8 cellular contexts compared by ENCODE assay signal in the genomic region with DNA sequence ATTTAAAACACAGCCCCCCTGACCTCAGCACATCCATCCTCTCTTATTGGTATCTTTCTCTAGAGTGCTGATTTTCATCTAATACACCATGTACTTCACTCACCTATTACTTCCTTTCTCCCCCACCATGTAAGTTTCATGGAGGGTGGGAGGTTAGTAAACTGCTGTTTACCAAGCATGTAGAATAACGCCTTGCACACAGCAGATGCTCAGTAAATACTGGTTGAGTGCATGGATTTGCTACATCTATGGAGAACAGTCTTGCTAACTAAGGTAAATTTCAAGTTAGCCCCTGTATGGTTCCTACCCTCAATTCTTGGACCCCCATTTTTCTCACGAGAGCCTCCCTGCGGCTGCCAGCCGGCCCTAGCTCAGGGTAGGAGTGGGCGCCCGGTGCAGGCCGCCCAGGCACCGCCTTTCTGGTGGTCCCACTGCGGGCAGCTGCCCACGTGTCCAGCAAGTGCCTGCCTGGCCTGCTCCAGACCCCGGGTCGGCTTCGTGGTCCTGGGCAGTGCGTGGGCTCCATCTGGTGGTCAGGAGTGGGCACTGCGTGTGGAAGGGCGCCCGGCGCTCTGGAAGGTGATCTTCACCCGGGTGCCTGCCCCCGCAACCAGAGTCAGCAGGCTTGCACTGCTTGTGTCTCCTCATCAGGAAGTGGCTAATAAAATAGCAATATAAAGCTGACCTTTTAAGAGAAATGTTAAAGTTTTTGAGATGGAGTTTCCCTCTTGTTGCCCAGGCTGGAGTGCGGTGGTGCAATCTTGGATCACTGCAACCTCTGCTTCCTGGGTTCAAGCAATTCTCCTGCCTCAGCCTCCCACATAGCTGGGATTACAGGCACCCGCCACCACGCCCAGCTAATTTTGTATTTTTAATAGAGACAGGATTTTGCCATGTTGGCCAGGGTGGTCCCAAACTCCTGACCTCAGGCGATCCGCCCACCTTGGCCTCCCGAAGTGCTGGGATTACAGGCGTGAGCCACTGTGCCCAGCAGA.
DNase-seq lines count a peak whose midpoint lies in the region; ATAC-seq and TF ChIP-seq lines count a peak whose summit lies in the region.

No MANE protein-coding gene starts in this region.

- no peaks in the 10 kb centered on the region for H4K20me1 ChIP-seq in OCI-LY3 (ENCODE audit: insufficient read depth, low read length)

- H3K9me3 ChIP-seq in CD4-positive, alpha-beta memory T cell (ENCODE audit: control insufficient read depth in 1 of 2, low read length in 2 of 2), result no peaks in the 10 kb centered on the region
- no peaks in the 10 kb centered on the region for H3K9me3 ChIP-seq in OCI-LY3 (ENCODE audit: insufficient read depth, low read length)

- POLR2A ChIA-PET in CD4-positive, alpha-beta memory T cell (lab: Charles Lee; ENCODE audit: partially characterized antibody), result interaction anchor here (1.0 to 1.2 kb wide), 3 partner anchors 10 to 64 kb away, joined by 3 to 4 read pairs (median 3); no protein-coding TSS in a partner anchor

- H3K36me3 ChIP-seq in CD4-positive, alpha-beta memory T cell (ENCODE audit: insufficient read depth, low read length), result peaks cover 3% of the 10 kb centered on the region
- peaks cover 23% of the 10 kb centered on the region for H3K36me3 ChIP-seq in OCI-LY3 (replicated peaks; ENCODE audit: low read depth, low read length)

- H3K4me2 ChIP-seq in OCI-LY3 (ENCODE audit: low read length), result peak overlapping the region; percentile 9; the same call in 1 of the 2 replicates

- peaks cover 0 to 4% (median 0%) of the 10 kb centered on the region in 8 donors for H3K9me3 Mint-ChIP-seq in CD4-positive, alpha-beta memory T cell
- no peaks in the 10 kb centered on the region for H3K9me3 Mint-ChIP-seq in neural crest cell
- H3K9me3 Mint-ChIP-seq in stimulated activated naive CD8-positive, alpha-beta T cell treated with anti-CD3 and anti-CD28 coated beads, Interleukin-15, amount 100 ng/mL, for 72 hours, result no peaks in the 10 kb centered on the region

- no peak overlapping the region for H3K4me3 ChIP-seq in CD4-positive, alpha-beta memory T cell (ENCODE audit: low read length in 2 of 2)
- no peak overlapping the region for H3K4me3 ChIP-seq in OCI-LY3 (ENCODE audit: low read length)

- TF ChIP-seq CTCF in OCI-LY3 (IDR thresholded peaks at IDR 0.05; ENCODE audit: low read depth, low read length) (peak; percentile 79), neural crest cell (conservative IDR thresholded peaks at IDR 0.05) (peak; percentile 94)

- no peak overlapping the region for H3K9ac ChIP-seq in OCI-LY3 (ENCODE audit: low read length)

- intact Hi-C loops in CD4-positive, alpha-beta memory T cell (cut with micrococcal nuclease), result loop anchor here (2.0 to 5.0 kb wide), 3 partner anchors 64 to 1477 kb away; a partner anchor contains a TSS

- peaks cover 37% of the 10 kb centered on the region for H3K4me1 ChIP-seq in CD4-positive, alpha-beta memory T cell (ENCODE audit: insufficient read depth, low read length)
- H3K4me1 ChIP-seq in OCI-LY3 (ENCODE audit: low read length), result no peaks in the 10 kb centered on the region

- peak overlapping the region in 6 of 7 donors; percentile 37 to 85 (median 44) for H3K27ac Mint-ChIP-seq in CD4-positive, alpha-beta memory T cell
- H3K27ac Mint-ChIP-seq in neural crest cell (ENCODE audit: unreplicated experiment), result no peak overlapping the region
- H3K27ac Mint-ChIP-seq in stimulated activated naive CD8-positive, alpha-beta T cell treated with anti-CD3 and anti-CD28 coated beads, Interleukin-15, amount 100 ng/mL, for 72 hours, result peak overlapping the region in 1 of 2 donors; percentile 52

- peaks cover 1 to 7% of the 10 kb centered on the region in 2 donors for H3K27me3 Mint-ChIP-seq in CD4-positive, alpha-beta memory T cell
- H3K27me3 Mint-ChIP-seq in neural crest cell (ENCODE audit: low read depth), result no peaks in the 10 kb centered on the region
- H3K27me3 Mint-ChIP-seq in stimulated activated naive CD8-positive, alpha-beta T cell treated with anti-CD3 and anti-CD28 coated beads, Interleukin-15, amount 100 ng/mL, for 72 hours, result peaks cover 6% of the 10 kb centered on the region

- no peaks in the 10 kb centered on the region for H3K27me3 ChIP-seq in CD4-positive, alpha-beta memory T cell (ENCODE audit: insufficient read depth, low read length)
- no peaks in the 10 kb centered on the region for H3K27me3 ChIP-seq in OCI-LY3 (ENCODE audit: low read depth, low read length)

- peak; percentile 67 for ATAC-seq in GM19372 (IDR thresholded peaks at IDR 0.05; ENCODE audit: low read depth, unreplicated experiment)
- peak; percentile 62 for ATAC-seq in HG03460 (IDR thresholded peaks at IDR 0.05; ENCODE audit: unreplicated experiment)
- ATAC-seq in stimulated activated naive CD8-positive, alpha-beta T cell treated with anti-CD3 and anti-CD28 coated beads, Interleukin-15, amount 100 ng/mL, for 72 hours, result peak; percentile 54

- H2AFZ ChIP-seq in OCI-LY3 (ENCODE audit: low read depth, low read length), result no peak overlapping the region

- H3K4me3 Mint-ChIP-seq in CD4-positive, alpha-beta memory T cell, result peak overlapping the region in 2 of 8 donors; percentile 2 to 23
- peak overlapping the region; percentile 1 for H3K4me3 Mint-ChIP-seq in neural crest cell
- no peak overlapping the region for H3K4me3 Mint-ChIP-seq in stimulated activated naive CD8-positive, alpha-beta T cell treated with anti-CD3 and anti-CD28 coated beads, Interleukin-15, amount 100 ng/mL, for 72 hours

- H3K79me2 ChIP-seq in OCI-LY3 (ENCODE audit: low read length), result no peaks in the 10 kb centered on the region

- DNase-seq in CD4-positive, alpha-beta memory T cell, result peak; percentile 43 to 63 (median 51)
- DNase-seq in activated T-cell treated with anti-CD3 and anti-CD28 coated beads, Interleukin-2, amount 50 U/mL, for 1 hour, result peak; percentile 72
- peak; percentile 68 for DNase-seq in fibroblast of gingiva (ENCODE audit: low read depth)
- DNase-seq in neural crest cell (ENCODE audit: low read depth, low spot score), result peak; percentile 76
- DNase-seq in stimulated activated naive CD8-positive, alpha-beta T cell treated with anti-CD3 and anti-CD28 coated beads, Interleukin-15, amount 100 ng/mL, for 72 hours, result peak; percentile 66 to 67

- H3K36me3 Mint-ChIP-seq in CD4-positive, alpha-beta memory T cell, result peaks cover 6 to 23% of the 10 kb centered on the region in 2 donors
- H3K36me3 Mint-ChIP-seq in neural crest cell (ENCODE audit: low read depth), result peaks cover 2% of the 10 kb centered on the region

- CTCF ChIA-PET in CD4-positive, alpha-beta memory T cell (lab: Charles Lee; ENCODE audit: partially characterized antibody), result interaction anchor here (0.7 to 4.6 kb wide), 28 partner anchors 8 to 346 kb away, joined by 3 to 35 read pairs (median 4); a partner anchor contains a TSS

- no peak overlapping the region for H3K27ac ChIP-seq in CD4-positive, alpha-beta memory T cell (ENCODE audit: low read depth, low read length)
- no peak overlapping the region for H3K27ac ChIP-seq in OCI-LY3 (ENCODE audit: low read length)

- peaks cover 21 to 43% (median 31%) of the 10 kb centered on the region in 4 donors for H3K4me1 Mint-ChIP-seq in CD4-positive, alpha-beta memory T cell
- no peaks in the 10 kb centered on the region for H3K4me1 Mint-ChIP-seq in neural crest cell
- peaks cover 33% of the 10 kb centered on the region for H3K4me1 Mint-ChIP-seq in stimulated activated naive CD8-positive, alpha-beta T cell treated with anti-CD3 and anti-CD28 coated beads, Interleukin-15, amount 100 ng/mL, for 72 hours
